ENCODE assay signal across 15 cellular contexts in the genomic region with DNA sequence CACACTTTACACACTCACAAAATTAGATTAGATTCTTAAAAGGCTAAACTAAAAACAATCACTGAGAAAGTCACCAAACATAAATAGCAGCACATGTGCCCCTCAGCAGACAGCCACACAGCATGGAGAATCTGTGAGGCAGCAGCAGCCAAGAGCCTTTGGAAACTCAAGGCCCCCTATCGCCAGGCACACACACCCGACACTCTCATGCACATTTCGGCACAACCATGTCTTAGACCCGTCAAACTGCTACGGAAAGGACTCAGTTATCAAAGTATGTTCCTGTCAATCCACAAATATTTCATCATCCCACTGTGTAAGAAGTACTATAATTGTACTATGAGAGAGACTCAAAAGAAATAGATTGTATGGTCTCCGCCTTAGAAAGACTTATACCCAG. TPM values are rescaled to one million over a fixed set of nuclear protein-coding genes. Genes with fewer than 3 reads are reported as not detected.
A peak's percentile ranks its signal among the peaks of the same experiment; 100 is the strongest.
DNase-seq lines count a peak whose midpoint lies in the region; ATAC-seq and TF ChIP-seq lines count a peak whose summit lies in the region.
"Had no signal": no experiment of that assay in that cellular context is flagged by ENCODE, and none has a peak within 500 bp of the region (broad histone marks: within the 10 kb centered on the region; RNA-seq: fewer than 3 reads in every experiment).

No MANE protein-coding gene starts in this region.

- no peak overlapping the region for H3K4me3 Mint-ChIP-seq in chondrocyte (ENCODE audit: unreplicated experiment)
- H3K4me3 Mint-ChIP-seq: CD14-positive monocyte had no signal

- peaks cover 95% of the 10 kb centered on the region for H3K79me2 ChIP-seq in OCI-LY7 (ENCODE audit: insufficient read depth, low read depth, low read length)

- no peak overlapping the region for H2AFZ ChIP-seq in OCI-LY7 (ENCODE audit: low read length)

- no TSS peak for BruUV-seq in OCI-LY7 (replicated peaks; lab: Mats Ljungman, UMichigan)

- H3K9me3 ChIP-seq in OCI-LY7 (ENCODE audit: low read length) = no peaks in the 10 kb centered on the region
- no peaks in the 10 kb centered on the region for H3K9me3 ChIP-seq in left ventricle myocardium inferior (replicated peaks)
- H3K9me3 ChIP-seq in gastrocnemius medialis = no peaks in the 10 kb centered on the region
- H3K9me3 ChIP-seq in upper lobe of left lung = no peaks in the 10 kb centered on the region

- H3K4me1 Mint-ChIP-seq in chondrocyte (ENCODE audit: low read depth) = peaks cover 30% of the 10 kb centered on the region

- TF ChIP-seq CTCF in OCI-LY7 (conservative IDR thresholded peaks at IDR 0.05; ENCODE audit: low read length) (no peak), chondrocyte (IDR thresholded peaks at IDR 0.05) (no peak), left ventricle myocardium inferior (IDR thresholded peaks at IDR 0.05; ENCODE audit: borderline replicate concordance) (no peak), gastrocnemius medialis (IDR thresholded peaks at IDR 0.05 in 4 of 5, conservative IDR thresholded peaks at IDR 0.05 in 1 of 5) (no peak), upper lobe of left lung (IDR thresholded peaks at IDR 0.05) (no peak)

- no peak for TF ChIP-seq EP300 in upper lobe of left lung (IDR thresholded peaks at IDR 0.05)

- H3K4me3 ChIP-seq in OCI-LY7 (ENCODE audit: low read depth, low read length, poor library complexity, severe bottlenecking) (peak overlapping the region; percentile 26), left ventricle myocardium inferior (no peak overlapping the region), gastrocnemius medialis (no peak overlapping the region), upper lobe of left lung (no peak overlapping the region)

- H3K27me3 ChIP-seq in left ventricle myocardium inferior (ENCODE audit: low read depth) (no peaks in the 10 kb centered on the region), gastrocnemius medialis (no peaks in the 10 kb centered on the region), upper lobe of left lung (no peaks in the 10 kb centered on the region)

- in situ Hi-C loops in gastrocnemius medialis (cut with MboI; ENCODE audit: low sequenced_read_pairs in 4 of 4) = no loop called here

- no peaks in the 10 kb centered on the region for H4K20me1 ChIP-seq in OCI-LY7 (ENCODE audit: insufficient read depth, low read length)

- intact Hi-C loops in OCI-LY7 (cut with micrococcal nuclease; ENCODE audit: unreplicated experiment) (loop anchor here (2.0 kb wide), 1 partner anchor 21 kb away; the partner anchor contains the start of gene UBE2O), left ventricle myocardium inferior (cut with micrococcal nuclease) (no loop called here), gastrocnemius medialis (cut with DNase I; ENCODE audit: low total_unique reads) (no loop called here)

- CTCF ChIA-PET in OCI-LY7 (lab: Charles Lee; ENCODE audit: unreplicated experiment) = interaction anchor here (1.6 kb wide), 1 partner anchor 21 kb away, joined by 3 read pairs; no protein-coding TSS in a partner anchor

- H3K4me2 ChIP-seq in OCI-LY7 (ENCODE audit: low read length) = peak overlapping the region; percentile 65
- H3K4me2 ChIP-seq: KMS-11 had no signal

- no peaks in the 10 kb centered on the region for H3K27me3 Mint-ChIP-seq in chondrocyte (ENCODE audit: low read depth)

- H3K9me2 ChIP-seq in OCI-LY7 (ENCODE audit: insufficient read depth, low read length) = no peaks in the 10 kb centered on the region

- no peaks in the 10 kb centered on the region for H3K9me3 Mint-ChIP-seq in chondrocyte (ENCODE audit: low read depth)
- H3K9me3 Mint-ChIP-seq: CD14-positive monocyte had no signal

- POLR2A ChIA-PET in OCI-LY7 (lab: Charles Lee) = interaction anchor here (1.1 to 2.5 kb wide), 3 partner anchors 13 to 16 kb away, joined by 5 to 12 read pairs (median 6); no protein-coding TSS in a partner anchor

- TF ChIP-seq POLR2A in gastrocnemius medialis (IDR thresholded peaks at IDR 0.05) (no peak), upper lobe of left lung (IDR thresholded peaks at IDR 0.05) (no peak)

- peaks cover 85% of the 10 kb centered on the region for H3K4me1 ChIP-seq in OCI-LY7 (ENCODE audit: insufficient read depth, low read length, poor library complexity, severe bottlenecking)
- peaks cover 84% of the 10 kb centered on the region for H3K4me1 ChIP-seq in left ventricle myocardium inferior
- H3K4me1 ChIP-seq in gastrocnemius medialis = peaks cover 67 to 69% of the 10 kb centered on the region in 2 donors
- peaks cover 0 to 29% (median 23%) of the 10 kb centered on the region in 4 donors for H3K4me1 ChIP-seq in upper lobe of left lung

- peak overlapping the region; percentile 92 for H3K27ac ChIP-seq in OCI-LY7 (ENCODE audit: low read depth, low read length, poor library complexity, severe bottlenecking)
- peak overlapping the region; percentile 63 for H3K27ac ChIP-seq in left ventricle myocardium inferior (replicated peaks)
- peak overlapping the region; percentile 51 to 71 (median 64) for H3K27ac ChIP-seq in gastrocnemius medialis
- no peak overlapping the region for H3K27ac ChIP-seq in upper lobe of left lung
- H3K27ac ChIP-seq: KMS-11 had no signal

- H3K36me3 Mint-ChIP-seq in chondrocyte (ENCODE audit: low read depth) = peaks cover 2% of the 10 kb centered on the region

- WGBS in upper lobe of left lung, 2 donors = 55 to 71% methylated on average over 6 of the region's 6 CpGs

- ATAC-seq in gastrocnemius medialis (peak; percentile 62 to 79), upper lobe of left lung (ENCODE audit: low FRiP score in 2 of 2) (no peak), GM18858 (IDR thresholded peaks at IDR 0.05; ENCODE audit: unreplicated experiment) (no peak)

- peak overlapping the region; percentile 59 for H3K27ac Mint-ChIP-seq in chondrocyte (ENCODE audit: unreplicated experiment)

- DNase-seq in OCI-LY7 (ENCODE audit: low spot score) (peak; percentile 45), chondrocyte (ENCODE audit: low spot score) (no peak), left ventricle myocardium inferior (no peak), gastrocnemius medialis (no peak), upper lobe of left lung (no peak), ureter (ENCODE audit: low spot score) (no peak)
- DNase-seq in stimulated activated naive CD4-positive, alpha-beta T cell treated with Interleukin-2 at 50 U/mL for 16 hours (lab: John Stamatoyannopoulos, UW) = no peak
- DNase-seq: DMS 273 treated with DMSO at 0.1 percent for 48 hours, GOT3, NCI-H1105 had no signal

- H3K36me3 ChIP-seq in OCI-LY7 (ENCODE audit: insufficient read depth, low read length) (peaks cover 15% of the 10 kb centered on the region; the same call in 1 of the 2 replicates), left ventricle myocardium inferior (no peaks in the 10 kb centered on the region), gastrocnemius medialis (no peaks in the 10 kb centered on the region), upper lobe of left lung (peaks cover 0 to 2% (median 0%) of the 10 kb centered on the region in 4 donors)

RNA-seq across cellular contexts. Expression of gene UBE2O, which starts 20.9 kb away (rescaled TPM):
- 43.4 and 55.1 TPM in 2 replicates for total RNA-seq in OCI-LY7 (2014; rRNA removed; shearing (Covaris generic))
- total RNA-seq in OCI-LY7 (2022) (71.0 and 79.6 TPM in 2 replicates), chondrocyte (20.0 to 22.1 TPM (median 22.0 TPM) in 3 replicates), left ventricle myocardium inferior (35.7 TPM), gastrocnemius medialis (10 to 100 TPM; 16.4 to 46.5 (median 32.4) TPM), upper lobe of left lung (10 to 100 TPM; 20.5 to 55.5 (median 27.7) TPM), ureter (30.3 TPM)

RNA-seq across cellular contexts. Expression of gene AANAT, which starts 35.4 kb away (rescaled TPM):
- total RNA-seq in OCI-LY7 (2014; rRNA removed; shearing (Covaris generic)) = not detected in 2 replicates
- total RNA-seq in OCI-LY7 (2022) = not detected in 2 replicates
- not detected in 3 replicates for total RNA-seq in chondrocyte
- not detected for total RNA-seq in left ventricle myocardium inferior
- total RNA-seq in gastrocnemius medialis = not detected
- total RNA-seq in upper lobe of left lung = not detected
- total RNA-seq in ureter = not detected
- total RNA-seq: Daoy, MCF 10A had no signal

RNA-seq across cellular contexts. Expression of gene SPHK1, which starts 47.6 kb away (rescaled TPM):
- total RNA-seq in OCI-LY7 (2014; rRNA removed; shearing (Covaris generic)) = 0.28 and 0.36 TPM in 2 replicates
- total RNA-seq in OCI-LY7 (2022) (0.22 and 0.78 TPM in 2 replicates), chondrocyte (5.8 to 12.8 TPM (median 12.7 TPM) in 3 replicates), left ventricle myocardium inferior (2.3 TPM), gastrocnemius medialis (1 to 10 TPM in 3 of 4 donors, under 1 TPM in 1; 0.66 to 5.0 (median 2.5) TPM), upper lobe of left lung (10 to 100 TPM in 3 of 6 donors, 1 to 10 TPM in 3; 5.5 to 16.6 (median 9.5) TPM), ureter (3.1 TPM)

Comparison
In these comparisons a context has a peak if more than half of its experiments do, and no peak if none do; other contexts are left out.
1. H3K27ac ChIP-seq: peak in OCI-LY7 (single experiment), left ventricle myocardium inferior (single experiment) and gastrocnemius medialis (4 of 4); none in upper lobe of left lung (0 of 4).
2. ATAC-seq: peak in gastrocnemius medialis (2 of 2); none in upper lobe of left lung (0 of 2) and GM18858 (single experiment).